In the genomic region with DNA sequence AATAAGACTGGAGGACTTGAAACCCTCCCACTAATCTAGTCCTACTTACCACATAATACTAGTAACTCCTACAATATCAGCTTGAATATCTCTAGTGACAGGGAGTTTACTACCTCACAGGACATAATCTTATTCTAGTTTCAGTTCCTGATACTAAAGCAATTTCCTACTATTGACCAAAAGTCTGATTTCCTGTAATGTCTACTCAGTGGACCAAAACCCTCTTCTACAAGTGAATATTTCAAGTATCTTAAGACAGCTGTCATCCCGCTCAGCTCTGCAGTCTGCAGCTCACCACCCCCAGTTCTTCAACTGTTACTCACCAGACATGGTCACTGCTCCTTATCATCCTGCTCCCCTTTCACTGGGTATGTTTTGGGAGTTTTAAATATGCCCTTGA, we compare ENCODE assay signal across 10 cellular contexts.
DNase-seq lines count a peak whose midpoint lies in the region; ATAC-seq lines count a peak whose summit lies in the region.
"Had no signal": no experiment of that assay in that cellular context is flagged by ENCODE, and none has a peak within 500 bp of the region (broad histone marks: within the 10 kb centered on the region; RNA-seq: fewer than 3 reads in every experiment).

No MANE protein-coding gene starts in this region.

- H3K36me3 Mint-ChIP-seq in effector memory CD8-positive, alpha-beta T cell (ENCODE audit: insufficient read depth): no peaks in the 10 kb centered on the region

- H3K4ac ChIP-seq in neuronal stem cell (ENCODE audit: low read length): no peak overlapping the region

- no peaks in the 10 kb centered on the region for H3K9me3 Mint-ChIP-seq in effector memory CD8-positive, alpha-beta T cell

- no peak overlapping the region for H3K18ac ChIP-seq in neuronal stem cell (ENCODE audit: low read length)

- no peak overlapping the region for H3K4me3 Mint-ChIP-seq in effector memory CD8-positive, alpha-beta T cell

- no peak for DNase-seq in effector memory CD8-positive, alpha-beta T cell
- DNase-seq in neuronal stem cell (ENCODE audit: low spot score) (no peak), NCI-H2107 treated with DMSO at 0.1 percent for 48 hours (lab: John Stamatoyannopoulos, UW; ENCODE audit: unreplicated experiment) (no peak), cerebellum (ENCODE audit: low spot score) (no peak), MG63 (no peak)
- DNase-seq: activated effector memory CD4-positive, alpha-beta T cell treated with anti-CD3 and anti-CD28 coated beads, Interleukin-2, amount 50 U/mL, for 16 hours; NCI-H510A had no signal

- H2AFZ ChIP-seq in neuronal stem cell (ENCODE audit: low read length): no peak overlapping the region

- H3K4me3 ChIP-seq in neuronal stem cell (ENCODE audit: low read length in 2 of 2): no peak overlapping the region
- H3K4me3 ChIP-seq in MG63: no peak overlapping the region

- H3K9me3 ChIP-seq in neuronal stem cell (replicated peaks in 1 of 2; ENCODE audit: control insufficient read depth in 2 of 2, insufficient read depth in 1 of 2, low read depth in 1 of 2, low read length in 2 of 2): no peaks in the 10 kb centered on the region
- H3K9me3 ChIP-seq in MG63: no peaks in the 10 kb centered on the region

- no peak overlapping the region for H2BK15ac ChIP-seq in neuronal stem cell (ENCODE audit: low read length)

- no peak overlapping the region for H2BK5ac ChIP-seq in neuronal stem cell (ENCODE audit: low read length)

- no peak overlapping the region for H3K27ac Mint-ChIP-seq in effector memory CD8-positive, alpha-beta T cell

- no peak overlapping the region for H3K9ac ChIP-seq in neuronal stem cell (ENCODE audit: low read depth, low read length, poor library complexity)

- no peak overlapping the region for H4K91ac ChIP-seq in neuronal stem cell (ENCODE audit: low read depth, low read length, poor library complexity)

- H2BK12ac ChIP-seq in neuronal stem cell (ENCODE audit: low read length): no peak overlapping the region

- no peak overlapping the region for H3K23ac ChIP-seq in neuronal stem cell (ENCODE audit: low read depth, low read length, poor library complexity)

- peaks cover 0 to 5% of the 10 kb centered on the region in 2 donors for H3K4me1 Mint-ChIP-seq in effector memory CD8-positive, alpha-beta T cell (ENCODE audit: low read depth in 2 of 2)

- no peak overlapping the region for H2AK5ac ChIP-seq in neuronal stem cell (ENCODE audit: low read depth, low read length)

- H3K4me2 ChIP-seq in neuronal stem cell (ENCODE audit: insufficient read depth, low read length, poor library complexity, severe bottlenecking): no peak overlapping the region

- peaks cover 0 to 19% of the 10 kb centered on the region in 2 donors for H3K27me3 Mint-ChIP-seq in effector memory CD8-positive, alpha-beta T cell

- peaks cover 0 to 9% of the 10 kb centered on the region in 2 donors for H3K4me1 ChIP-seq in neuronal stem cell (ENCODE audit: control insufficient read depth in 2 of 2, insufficient read depth in 1 of 2, low read depth in 1 of 2, low read length in 2 of 2)

- ATAC-seq in GM18517 (IDR thresholded peaks at IDR 0.05; ENCODE audit: unreplicated experiment) (peak; percentile 93), GM21526 (IDR thresholded peaks at IDR 0.05; ENCODE audit: low FRiP score, unreplicated experiment) (peak; percentile 87), HG03139 (IDR thresholded peaks at IDR 0.05; ENCODE audit: unreplicated experiment) (peak; percentile 94)
- ATAC-seq in effector memory CD8-positive, alpha-beta T cell (replicated peaks): peak; percentile 27

- no peak overlapping the region for H3K14ac ChIP-seq in neuronal stem cell (ENCODE audit: low read length)

- H3K36me3 ChIP-seq in neuronal stem cell (replicated peaks in 1 of 2; ENCODE audit: control insufficient read depth in 2 of 2, insufficient read depth in 2 of 2, low read length in 2 of 2) (no peaks in the 10 kb centered on the region), MG63 (no peaks in the 10 kb centered on the region)

- H2BK120ac ChIP-seq in neuronal stem cell (ENCODE audit: low read depth, low read length): no peak overlapping the region

- no peak overlapping the region for H3K27ac ChIP-seq in neuronal stem cell (replicated peaks; ENCODE audit: low read length)

- H3K27me3 ChIP-seq in neuronal stem cell (ENCODE audit: control insufficient read depth in 3 of 3, insufficient read depth in 3 of 3, low read depth in 1 of 3, low read length in 3 of 3) (peaks cover 0 to 2% (median 0%) of the 10 kb centered on the region in 3 experiments), MG63 (no peaks in the 10 kb centered on the region)

- no peak overlapping the region for H4K8ac ChIP-seq in neuronal stem cell (ENCODE audit: low read depth, low read length)

- H3K79me1 ChIP-seq in neuronal stem cell (ENCODE audit: low read depth, low read length): no peaks in the 10 kb centered on the region

- WGBS in neuronal stem cell (ENCODE audit: extremely low coverage in 2 of 2, insufficient read length in 2 of 2, insufficient replicate concordance in 1 of 2), 2 donors: no CpG with 5 or more reads among the region's 1 CpG

Comparison
In these comparisons a context has a peak if more than half of its experiments do, and no peak if none do; other contexts are left out.
1. ATAC-seq: peak in every context shown above with its lines; median percentile 94 in HG03139; 93 in GM18517; 87 in GM21526; 27 in effector memory CD8-positive, alpha-beta T cell.